ENCODE assay signal across 8 cellular contexts in the genomic region with DNA sequence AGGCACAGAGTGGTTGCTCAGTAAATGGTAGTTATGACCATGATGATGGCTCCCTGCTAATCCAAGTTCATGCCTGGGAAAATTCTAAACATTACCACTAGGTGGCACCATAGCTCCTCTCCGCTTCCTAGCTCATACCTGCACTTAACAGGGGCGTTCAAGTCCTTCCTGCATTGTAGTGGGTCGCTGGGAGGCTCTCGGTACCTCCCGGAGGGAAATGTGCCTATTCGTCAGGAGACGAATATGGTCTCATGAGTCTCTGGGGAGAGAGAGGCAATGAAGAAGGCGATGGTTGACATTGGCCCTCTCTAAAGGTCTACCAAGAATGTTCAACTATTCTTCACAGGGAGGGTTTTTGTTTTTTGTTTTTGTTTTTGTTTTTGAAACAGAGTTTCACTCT. TPM values are rescaled to one million over a fixed set of nuclear protein-coding genes. Genes with fewer than 3 reads are reported as not detected.
DNase-seq lines count a peak whose midpoint lies in the region; ATAC-seq and TF ChIP-seq lines count a peak whose summit lies in the region.

No MANE protein-coding gene starts in this region.

- no peak overlapping the region; a peak in 1 of 4 replicates for H3K4me3 ChIP-seq in SK-N-SH (ENCODE audit: low read depth in 2 of 2, low read length in 1 of 2)

- no peaks in the 10 kb centered on the region for H4K20me1 ChIP-seq in SK-N-SH (ENCODE audit: insufficient read depth)

- ATAC-seq in GM21825 (IDR thresholded peaks at IDR 0.05; ENCODE audit: unreplicated experiment) = peak; percentile 72
- peak; percentile 79 to 82 for ATAC-seq in left cardiac atrium
- ATAC-seq in GM18517 (IDR thresholded peaks at IDR 0.05; ENCODE audit: unreplicated experiment) = no peak

- no peak overlapping the region for H3K9ac ChIP-seq in SK-N-SH

- peak; percentile 77 for DNase-seq in DMS114 treated with DMSO at 0.1 percent for 48 hours (lab: John Stamatoyannopoulos, UW; ENCODE audit: unreplicated experiment)
- DNase-seq in NCI-H1105 treated with DMSO at 0.1 percent for 48 hours (lab: John Stamatoyannopoulos, UW) = peak; percentile 67
- peak; percentile 84 for DNase-seq in SK-N-SH
- peak; percentile 14 for DNase-seq in activated naive CD8-positive, alpha-beta T cell treated with anti-CD3 and anti-CD28 coated beads, Interleukin-2, amount 50 U/mL, for 16 hours (ENCODE audit: low read depth, low spot score)
- no peak for DNase-seq in left cardiac atrium
- peak; percentile 49 for DNase-seq in putamen (ENCODE audit: low spot score)

- no peaks in the 10 kb centered on the region for H3K79me2 ChIP-seq in SK-N-SH (ENCODE audit: insufficient read depth)

- peak; percentile 85 for TF ChIP-seq CTCF in SK-N-SH (IDR thresholded peaks at IDR 0.05)

- no peaks in the 10 kb centered on the region for H3K9me3 ChIP-seq in SK-N-SH

- WGBS in SK-N-SH (ENCODE audit: low lambda C conversion rate) = 8% methylated on average over 7 of the region's 8 CpGs

- CTCF ChIA-PET in SK-N-SH (lab: Yijun Ruan, JAX) = interaction anchor here (0.5 to 3.8 kb wide), 32 partner anchors 8 to 337 kb away, joined by 3 to 38 read pairs (median 4); partner anchors contain the start of genes AP3S2, MESP1 and MESP2

- H3K27me3 ChIP-seq in SK-N-SH (ENCODE audit: insufficient read depth) = no peaks in the 10 kb centered on the region; the same call in 1 of the 2 replicates

- no peaks in the 10 kb centered on the region for H3K4me1 ChIP-seq in SK-N-SH (ENCODE audit: control insufficient read depth in 1 of 2, insufficient read depth in 2 of 2, low read depth in 1 of 2, low read length in 1 of 2)

- POLR2A ChIA-PET in SK-N-SH (lab: Yijun Ruan, JAX) = interaction anchor here (1.2 to 1.7 kb wide), 2 partner anchors 135 to 154 kb away, joined by 3 to 7 read pairs; partner anchors contain the start of gene AP3S2

- TF ChIP-seq EP300 in SK-N-SH (IDR thresholded peaks at IDR 0.05; ENCODE audit: borderline replicate concordance in 1 of 2, low read depth in 1 of 2, low read length in 1 of 2) = no peak

- intact Hi-C loops in left cardiac atrium (cut with DNase I) = no loop called here

- H3K27ac ChIP-seq in SK-N-SH (ENCODE audit: low read depth in 2 of 2, low read length in 1 of 2) = no peak overlapping the region

- no peak overlapping the region for H3K4me2 ChIP-seq in SK-N-SH

- peak; percentile 92 for TF ChIP-seq RAD21 in SK-N-SH (IDR thresholded peaks at IDR 0.05; ENCODE audit: low read length)

- H3K9me2 ChIP-seq in SK-N-SH = no peaks in the 10 kb centered on the region

- H3F3A ChIP-seq in SK-N-SH (replicated peaks; ENCODE audit: insufficient read depth) = no peaks in the 10 kb centered on the region

- no peaks in the 10 kb centered on the region for H3K36me3 ChIP-seq in SK-N-SH (replicated peaks in 1 of 2; ENCODE audit: control insufficient read depth in 1 of 2, insufficient read depth in 2 of 2, low read length in 1 of 2)

- H2AFZ ChIP-seq in SK-N-SH (ENCODE audit: low read depth) = peak overlapping the region; percentile 61

TF ChIP-seq in SK-N-SH, 30 proteins besides CTCF, POLR2A, EP300 and RAD21 (continues in another document):
- no peak for TF ChIP-seq NRF1 (IDR thresholded peaks at IDR 0.05; ENCODE audit: low read depth, low read length)
- no peak for TF ChIP-seq ZBTB33 (IDR thresholded peaks at IDR 0.05; ENCODE audit: borderline replicate concordance, low read depth)
- no peak for TF ChIP-seq USF1 (IDR thresholded peaks at IDR 0.05; ENCODE audit: borderline replicate concordance, low read depth)
- no peak for TF ChIP-seq IRF3 (IDR thresholded peaks at IDR 0.05; ENCODE audit: low read depth, low read length)
- TF ChIP-seq, protein P1, sequence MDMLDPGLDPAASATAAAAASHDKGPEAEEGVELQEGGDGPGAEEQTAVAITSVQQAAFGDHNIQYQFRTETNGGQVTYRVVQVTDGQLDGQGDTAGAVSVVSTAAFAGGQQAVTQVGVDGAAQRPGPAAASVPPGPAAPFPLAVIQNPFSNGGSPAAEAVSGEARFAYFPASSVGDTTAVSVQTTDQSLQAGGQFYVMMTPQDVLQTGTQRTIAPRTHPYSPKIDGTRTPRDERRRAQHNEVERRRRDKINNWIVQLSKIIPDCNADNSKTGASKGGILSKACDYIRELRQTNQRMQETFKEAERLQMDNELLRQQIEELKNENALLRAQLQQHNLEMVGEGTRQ (IDR thresholded peaks at IDR 0.05; ENCODE audit: borderline replicate concordance, low read depth, low read length) = no peak
- peak; percentile 23; the same call in 1 of the 2 replicates for TF ChIP-seq RCOR1 (IDR thresholded peaks at IDR 0.05; ENCODE audit: low read length)
- no peak for TF ChIP-seq ELF1 (IDR thresholded peaks at IDR 0.05)
- TF ChIP-seq GABPA (IDR thresholded peaks at IDR 0.05; ENCODE audit: low read depth) = no peak
- peak; percentile 74 for TF ChIP-seq SMC3 (IDR thresholded peaks at IDR 0.05; ENCODE audit: low read depth, low read length)
- TF ChIP-seq NFIC (IDR thresholded peaks at IDR 0.05; ENCODE audit: borderline replicate concordance) = no peak
- TF ChIP-seq TEAD4 (IDR thresholded peaks at IDR 0.05; ENCODE audit: borderline replicate concordance, insufficient read depth) = no peak
- no peak for TF ChIP-seq SIN3A (IDR thresholded peaks at IDR 0.05; ENCODE audit: borderline replicate concordance, low read depth, low read length)
- no peak for TF ChIP-seq YY1 (IDR thresholded peaks at IDR 0.05; ENCODE audit: low read depth)
- no peak for TF ChIP-seq CHD2 (IDR thresholded peaks at IDR 0.05; ENCODE audit: low read length, partially characterized antibody)

RNA-seq across cellular contexts. Expression of gene MESP1, which starts 10.9 kb away (rescaled TPM):
- 0.52 and 0.74 TPM in 2 replicates for polyA plus RNA-seq in SK-N-SH (2012; rRNA removed)
- 0.35 and 0.51 TPM in 2 replicates for polyA plus RNA-seq in SK-N-SH (2012; cell fraction: cytosol; rRNA removed)
- polyA plus RNA-seq in SK-N-SH (2012; cell fraction: nucleus; rRNA removed) = 0.32 and 0.90 TPM in 2 replicates
- total RNA-seq in left cardiac atrium = 10 to 100 TPM in 1 of 2 donors, 1 to 10 TPM in 1; 4.7 to 10.5 TPM

RNA-seq across cellular contexts. Expression of gene MESP2, which starts 36.0 kb away (rescaled TPM):
- polyA plus RNA-seq in SK-N-SH (2012; rRNA removed) = 0.21 and 0.31 TPM in 2 replicates
- 0.14 and 0.43 TPM in 2 replicates for polyA plus RNA-seq in SK-N-SH (2012; cell fraction: cytosol; rRNA removed)
- 0.19 and 0.32 TPM in 2 replicates for polyA plus RNA-seq in SK-N-SH (2012; cell fraction: nucleus; rRNA removed)
- under 1 TPM; 0.16 to 0.56 TPM for total RNA-seq in left cardiac atrium

RNA-seq across cellular contexts. Expression of gene WDR93, which starts 49.5 kb away (rescaled TPM):
- polyA plus RNA-seq in SK-N-SH (2012; rRNA removed) = 0.35 and 0.57 TPM in 2 replicates
- 0.28 and 0.30 TPM in 2 replicates for polyA plus RNA-seq in SK-N-SH (2012; cell fraction: cytosol; rRNA removed)
- 0.25 and 0.49 TPM in 2 replicates for polyA plus RNA-seq in SK-N-SH (2012; cell fraction: nucleus; rRNA removed)
- not detected for total RNA-seq in left cardiac atrium

RNA-seq across cellular contexts. Expression of gene PEX11A, which starts 49.6 kb away (rescaled TPM):
- polyA plus RNA-seq in SK-N-SH (2012; rRNA removed) = 6.1 and 7.0 TPM in 2 replicates
- 5.9 and 6.6 TPM in 2 replicates for polyA plus RNA-seq in SK-N-SH (2012; cell fraction: cytosol; rRNA removed)
- 3.5 and 5.1 TPM in 2 replicates for polyA plus RNA-seq in SK-N-SH (2012; cell fraction: nucleus; rRNA removed)
- total RNA-seq in left cardiac atrium = 10 to 100 TPM; 11.1 to 18.3 TPM
